In genomic region chr15:25743909-25744275, GRCh38 we compare ENCODE assay signal across 18 cellular contexts.
DNase-seq lines count a peak whose midpoint lies in the region; ATAC-seq and TF ChIP-seq lines count a peak whose summit lies in the region.
"Had no signal": no experiment of that assay in that cellular context is flagged by ENCODE, and none has a peak within 500 bp of the region (broad histone marks: within the 10 kb centered on the region; RNA-seq: fewer than 3 reads in every experiment).

No MANE protein-coding gene starts in this region.

- peak in 1 of 2 donors; percentile 51 for DNase-seq in ascending aorta (ENCODE audit: low spot score in 2 of 2)
- no peak for DNase-seq in coronary artery (ENCODE audit: low spot score)
- peak; percentile 17 for DNase-seq in sigmoid colon
- no peak for DNase-seq in aorta
- DNase-seq in activated naive CD4-positive, alpha-beta T cell treated with anti-CD3 and anti-CD28 coated beads, Interleukin-2, amount 50 U/mL, for 16 hours = no peak
- no peak for DNase-seq in DMS 273 treated with DMSO at 0.1 percent for 48 hours (lab: John Stamatoyannopoulos, UW)
- DNase-seq in stimulated activated CD8-positive, alpha-beta memory T cell treated with anti-CD3 and anti-CD28 coated beads, Interleukin-4, amount 100 ng/mL, for 48 hours = no peak
- DNase-seq: ACHN; BE2C; C1 segment of cervical spinal cord; Caco-2; CD4-positive, alpha-beta T cell; DMS153; DMS79; GDM1; HFFc6 had no signal

- no peak for ATAC-seq in aorta (ENCODE audit: low FRiP score)
- ATAC-seq: GM23338, HCT116 had no signal

- WGBS in sigmoid colon, 2 donors = 92 to 94% methylated on average over 5 of the region's 5 CpGs
- WGBS in aorta, 2 donors = 89 to 90% methylated on average over 5 of the region's 5 CpGs

- H3K4me1 ChIP-seq in ascending aorta = peaks cover 22 to 23% of the 10 kb centered on the region in 2 donors
- no peaks in the 10 kb centered on the region for H3K4me1 ChIP-seq in sigmoid colon
- peaks cover 0 to 5% of the 10 kb centered on the region in 2 donors for H3K4me1 ChIP-seq in aorta (ENCODE audit: control insufficient read depth in 1 of 2, insufficient read depth in 2 of 2, low read length in 2 of 2)
- H3K4me1 ChIP-seq: BE2C, Caco-2 had no signal

- no peak overlapping the region for H3K4me3 ChIP-seq in ascending aorta
- peak overlapping the region; percentile 34 for H3K4me3 ChIP-seq in coronary artery
- H3K4me3 ChIP-seq in sigmoid colon = no peak overlapping the region
- no peak overlapping the region for H3K4me3 ChIP-seq in aorta (ENCODE audit: low read length in 2 of 2)
- H3K4me3 ChIP-seq: GM23338 had no signal

- TF ChIP-seq EP300 in sigmoid colon (IDR thresholded peaks at IDR 0.05) = no peak

- intact Hi-C loops in ascending aorta (cut with DNase I) (loop anchor here (2.0 to 5.0 kb wide), 3 partner anchors 13 to 188 kb away; no protein-coding TSS in a partner anchor), sigmoid colon (cut with DNase I) (no loop called here), aorta (cut with DNase I) (loop anchor here in 1 of 2 donors (5.0 kb wide), 1 partner anchor 83 kb away; no protein-coding TSS in a partner anchor)

- H3K27me3 ChIP-seq in ascending aorta (no peaks in the 10 kb centered on the region), sigmoid colon (no peaks in the 10 kb centered on the region), aorta (ENCODE audit: control insufficient read depth in 1 of 2, insufficient read depth in 2 of 2, low read length in 1 of 2) (no peaks in the 10 kb centered on the region)
- H3K27me3 ChIP-seq: BE2C had no signal

- TF ChIP-seq CTCF in ascending aorta (IDR thresholded peaks at IDR 0.05) (no peak), coronary artery (IDR thresholded peaks at IDR 0.05) (no peak), sigmoid colon (IDR thresholded peaks at IDR 0.05) (no peak)

- H3K9me3 ChIP-seq in ascending aorta = peaks cover 0 to 6% of the 10 kb centered on the region in 2 donors
- no peaks in the 10 kb centered on the region for H3K9me3 ChIP-seq in sigmoid colon
- H3K9me3 ChIP-seq in aorta (ENCODE audit: control insufficient read depth, low read length) = no peaks in the 10 kb centered on the region
- H3K9me3 ChIP-seq: BE2C, Caco-2 had no signal

- H3K36me3 ChIP-seq in ascending aorta = no peaks in the 10 kb centered on the region
- H3K36me3 ChIP-seq in sigmoid colon = no peaks in the 10 kb centered on the region
- no peaks in the 10 kb centered on the region for H3K36me3 ChIP-seq in aorta (ENCODE audit: control insufficient read depth in 1 of 2, insufficient read depth in 2 of 2, low read length in 1 of 2)
- H3K36me3 ChIP-seq: BE2C had no signal

- no peak for TF ChIP-seq POLR2A in sigmoid colon (IDR thresholded peaks at IDR 0.05)

- peak overlapping the region; percentile 67 to 82 for H3K27ac ChIP-seq in ascending aorta
- H3K27ac ChIP-seq in coronary artery = peak overlapping the region; percentile 82 to 83
- peak overlapping the region in 1 of 4 donors; percentile 53 for H3K27ac ChIP-seq in sigmoid colon
- peak overlapping the region; percentile 31 to 85 for H3K27ac ChIP-seq in aorta (ENCODE audit: low read depth in 1 of 2, low read length in 2 of 2)
